Comparison of ENCODE assay signal across 1 cellular context in the genomic region with DNA sequence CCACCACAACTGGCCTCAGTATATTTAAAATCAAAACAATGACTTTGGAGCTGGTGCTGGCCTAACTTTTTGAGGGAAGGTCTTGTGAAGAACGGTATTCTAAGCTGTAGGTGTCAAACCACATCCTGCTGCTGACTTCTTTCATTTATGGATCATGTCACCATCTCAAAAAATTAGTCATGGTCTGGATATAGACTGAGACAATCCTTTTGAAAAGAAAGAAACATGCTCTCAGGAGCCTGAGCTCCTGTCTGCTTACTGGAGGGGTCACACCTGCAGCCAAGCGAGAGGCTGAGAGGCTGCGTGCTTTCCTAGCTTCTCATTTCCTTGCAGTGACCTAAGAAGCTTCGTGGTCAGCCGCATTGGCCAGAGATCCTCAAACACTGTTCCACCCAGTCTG.
TF ChIP-seq lines count a peak whose summit lies in the region.

No MANE protein-coding gene starts in this region.

TF ChIP-seq in GM23338, 12 proteins besides CTCF, POLR2A, EP300 and RAD21 (continued from another document):
- TF ChIP-seq, protein P1, sequence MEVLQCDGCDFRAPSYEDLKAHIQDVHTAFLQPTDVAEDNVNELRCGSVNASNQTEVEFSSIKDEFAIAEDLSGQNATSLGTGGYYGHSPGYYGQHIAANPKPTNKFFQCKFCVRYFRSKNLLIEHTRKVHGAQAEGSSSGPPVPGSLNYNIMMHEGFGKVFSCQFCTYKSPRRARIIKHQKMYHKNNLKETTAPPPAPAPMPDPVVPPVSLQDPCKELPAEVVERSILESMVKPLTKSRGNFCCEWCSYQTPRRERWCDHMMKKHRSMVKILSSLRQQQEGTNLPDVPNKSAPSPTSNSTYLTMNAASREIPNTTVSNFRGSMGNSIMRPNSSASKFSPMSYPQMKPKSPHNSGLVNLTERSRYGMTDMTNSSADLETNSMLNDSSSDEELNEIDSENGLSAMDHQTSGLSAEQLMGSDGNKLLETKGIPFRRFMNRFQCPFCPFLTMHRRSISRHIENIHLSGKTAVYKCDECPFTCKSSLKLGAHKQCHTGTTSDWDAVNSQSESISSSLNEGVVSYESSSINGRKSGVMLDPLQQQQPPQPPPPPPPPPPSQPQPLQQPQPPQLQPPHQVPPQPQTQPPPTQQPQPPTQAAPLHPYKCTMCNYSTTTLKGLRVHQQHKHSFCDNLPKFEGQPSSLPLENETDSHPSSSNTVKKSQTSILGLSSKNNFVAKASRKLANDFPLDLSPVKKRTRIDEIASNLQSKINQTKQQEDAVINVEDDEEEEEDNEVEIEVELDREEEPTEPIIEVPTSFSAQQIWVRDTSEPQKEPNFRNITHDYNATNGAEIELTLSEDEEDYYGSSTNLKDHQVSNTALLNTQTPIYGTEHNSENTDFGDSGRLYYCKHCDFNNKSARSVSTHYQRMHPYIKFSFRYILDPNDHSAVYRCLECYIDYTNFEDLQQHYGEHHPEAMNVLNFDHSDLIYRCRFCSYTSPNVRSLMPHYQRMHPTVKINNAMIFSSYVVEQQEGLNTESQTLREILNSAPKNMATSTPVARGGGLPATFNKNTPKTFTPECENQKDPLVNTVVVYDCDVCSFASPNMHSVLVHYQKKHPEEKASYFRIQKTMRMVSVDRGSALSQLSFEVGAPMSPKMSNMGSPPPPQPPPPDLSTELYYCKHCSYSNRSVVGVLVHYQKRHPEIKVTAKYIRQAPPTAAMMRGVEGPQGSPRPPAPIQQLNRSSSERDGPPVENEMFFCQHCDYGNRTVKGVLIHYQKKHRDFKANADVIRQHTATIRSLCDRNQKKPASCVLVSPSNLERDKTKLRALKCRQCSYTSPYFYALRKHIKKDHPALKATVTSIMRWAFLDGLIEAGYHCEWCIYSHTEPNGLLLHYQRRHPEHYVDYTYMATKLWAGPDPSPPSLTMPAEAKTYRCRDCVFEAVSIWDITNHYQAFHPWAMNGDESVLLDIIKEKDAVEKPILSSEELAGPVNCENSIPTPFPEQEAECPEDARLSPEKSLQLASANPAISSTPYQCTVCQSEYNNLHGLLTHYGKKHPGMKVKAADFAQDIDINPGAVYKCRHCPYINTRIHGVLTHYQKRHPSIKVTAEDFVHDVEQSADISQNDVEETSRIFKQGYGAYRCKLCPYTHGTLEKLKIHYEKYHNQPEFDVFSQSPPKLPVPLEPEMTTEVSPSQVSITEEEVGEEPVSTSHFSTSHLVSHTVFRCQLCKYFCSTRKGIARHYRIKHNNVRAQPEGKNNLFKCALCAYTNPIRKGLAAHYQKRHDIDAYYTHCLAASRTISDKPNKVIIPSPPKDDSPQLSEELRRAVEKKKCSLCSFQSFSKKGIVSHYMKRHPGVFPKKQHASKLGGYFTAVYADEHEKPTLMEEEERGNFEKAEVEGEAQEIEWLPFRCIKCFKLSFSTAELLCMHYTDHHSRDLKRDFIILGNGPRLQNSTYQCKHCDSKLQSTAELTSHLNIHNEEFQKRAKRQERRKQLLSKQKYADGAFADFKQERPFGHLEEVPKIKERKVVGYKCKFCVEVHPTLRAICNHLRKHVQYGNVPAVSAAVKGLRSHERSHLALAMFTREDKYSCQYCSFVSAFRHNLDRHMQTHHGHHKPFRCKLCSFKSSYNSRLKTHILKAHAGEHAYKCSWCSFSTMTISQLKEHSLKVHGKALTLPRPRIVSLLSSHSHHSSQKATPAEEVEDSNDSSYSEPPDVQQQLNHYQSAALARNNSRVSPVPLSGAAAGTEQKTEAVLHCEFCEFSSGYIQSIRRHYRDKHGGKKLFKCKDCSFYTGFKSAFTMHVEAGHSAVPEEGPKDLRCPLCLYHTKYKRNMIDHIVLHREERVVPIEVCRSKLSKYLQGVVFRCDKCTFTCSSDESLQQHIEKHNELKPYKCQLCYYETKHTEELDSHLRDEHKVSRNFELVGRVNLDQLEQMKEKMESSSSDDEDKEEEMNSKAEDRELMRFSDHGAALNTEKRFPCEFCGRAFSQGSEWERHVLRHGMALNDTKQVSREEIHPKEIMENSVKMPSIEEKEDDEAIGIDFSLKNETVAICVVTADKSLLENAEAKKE (CRISPR knock-in tag; IDR thresholded peaks at IDR 0.05) = no peak
- TF ChIP-seq ETS1 (IDR thresholded peaks at IDR 0.05) (no peak), JUNB (IDR thresholded peaks at IDR 0.05; ENCODE audit: unreplicated experiment) (no peak), ZNF331 (CRISPR knock-in tag; IDR thresholded peaks at IDR 0.05; ENCODE audit: low read depth) (no peak)
